26 cellular contexts compared by ENCODE assay signal in genomic region chr1:53934170-53934765, GRCh38. TPM values are rescaled to one million over a fixed set of nuclear protein-coding genes. Genes with fewer than 3 reads are reported as not detected.
"Had no signal": no experiment of that assay in that cellular context is flagged by ENCODE, and none has a peak within 500 bp of the region (broad histone marks: within the 10 kb centered on the region; RNA-seq: fewer than 3 reads in every experiment).

No MANE protein-coding gene starts in this region.

- DNase-seq: activated CD4-positive, alpha-beta T cell treated with anti-CD3 and anti-CD28 coated beads, Interleukin-2, amount 10 ng/mL, durations not matched to agents 7 days and 5 days; activated CD4-positive, CD25-positive, alpha-beta regulatory T cell treated with anti-CD3 and anti-CD28 coated beads, Interleukin-2, amount 50 U/mL, for 72 hours; activated CD8-positive, alpha-beta memory T cell treated with anti-CD3 and anti-CD28 coated beads, Interleukin-2, amount 10 ng/mL, durations not matched to agents 7 days and 5 days; activated CD8-positive, alpha-beta T cell treated with anti-CD3 and anti-CD28 coated beads for 36 hours; activated gamma-delta T cell; activated T-cell treated with anti-CD3 and anti-CD28 coated beads for 4 hours; brain microvascular endothelial cell; caudate nucleus; dermis blood vessel endothelial cell; effector CD8-positive, alpha-beta T cell; foreskin melanocyte; left ventricle myocardium inferior; mammary epithelial cell; naive thymus-derived CD8-positive, alpha-beta T cell; stimulated activated CD4-positive, alpha-beta T cell treated with anti-CD3 and anti-CD28 coated beads, Interleukin-2, amount 100 ng/mL, for 48 hours; stimulated activated CD8-positive, alpha-beta memory T cell treated with anti-CD3 and anti-CD28 coated beads, Interleukin-4, amount 100 ng/mL, for 48 hours; stimulated activated naive B cell treated with anti-CD40 and anti-IgM and Interleukin-4, amounts not matched to agents 10 μg/mL and 1 μg/mL and 100 μg/mL, for 72 hours; T1000 had no signal

- H3K4me1 ChIP-seq: left ventricle myocardium inferior had no signal

- H3K9me3 ChIP-seq: ascending aorta had no signal

- H3K4me3 ChIP-seq: ascending aorta, left ventricle myocardium inferior, thoracic aorta had no signal

- H3K36me3 ChIP-seq: brain microvascular endothelial cell, thoracic aorta had no signal

- H3K27ac ChIP-seq: ascending aorta, brain microvascular endothelial cell, left ventricle myocardium inferior, thoracic aorta, VCaP had no signal

RNA-seq across cellular contexts. Expression of gene IFT25, which starts 11.2 kb away (rescaled TPM):
- total RNA-seq: ascending aorta had no signal

RNA-seq across cellular contexts. Expression of gene DIO1, which starts 40.3 kb away (rescaled TPM):
- total RNA-seq: activated CD4-positive, alpha-beta T cell treated with anti-CD3 and anti-CD28 coated beads, Interleukin-2, amount 10 ng/mL, durations not matched to agents 7 days and 5 days; activated CD8-positive, alpha-beta memory T cell treated with anti-CD3 and anti-CD28 coated beads, Interleukin-2, amount 10 ng/mL, durations not matched to agents 7 days and 5 days; activated CD8-positive, alpha-beta T cell treated with anti-CD3 and anti-CD28 coated beads for 36 hours; ascending aorta; dermis blood vessel endothelial cell; kidney epithelial cell; left ventricle myocardium inferior; mammary epithelial cell; mesothelial cell of epicardium; naive thymus-derived CD8-positive, alpha-beta T cell; osteoblast; posterior vena cava; renal cortical epithelial cell; thoracic aorta had no signal
